ENCODE assay signal across 12 cellular contexts in the genomic region with DNA sequence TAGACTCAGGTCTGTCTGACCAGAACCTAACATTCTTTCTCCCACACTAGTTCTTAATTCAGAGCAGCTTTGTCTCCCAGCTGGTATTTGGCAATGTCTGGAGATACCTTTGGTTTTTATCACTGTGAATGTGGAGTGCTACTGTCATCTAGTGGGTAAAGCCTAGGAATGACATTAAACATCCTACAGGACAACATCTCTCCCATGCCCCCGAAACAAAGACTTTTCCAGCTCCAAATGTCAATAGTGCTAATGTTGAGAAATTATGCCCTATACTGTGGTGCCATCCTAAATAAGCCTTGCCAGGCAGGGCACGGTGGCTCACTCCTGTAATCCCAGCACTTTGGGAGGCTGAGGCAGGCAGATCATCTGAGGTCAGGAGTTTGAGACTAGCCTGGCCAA. TPM values are rescaled to one million over a fixed set of nuclear protein-coding genes. Genes with fewer than 3 reads are reported as not detected.
DNase-seq lines count a peak whose midpoint lies in the region; ATAC-seq and TF ChIP-seq lines count a peak whose summit lies in the region.
"Had no signal": no experiment of that assay in that cellular context is flagged by ENCODE, and none has a peak within 500 bp of the region (broad histone marks: within the 10 kb centered on the region; RNA-seq: fewer than 3 reads in every experiment).

No MANE protein-coding gene starts in this region.

- no peak overlapping the region for H2AFZ ChIP-seq in IMR-90 (replicated peaks; ENCODE audit: low read length, poor library complexity)

- H3K4ac ChIP-seq in IMR-90 (ENCODE audit: low read depth, low read length): no peak overlapping the region

- CTCF ChIA-PET in IMR-90 (lab: Yijun Ruan, JAX): interaction anchor here (0.6 to 1.1 kb wide), 6 partner anchors 10 to 161 kb away, joined by 3 to 4 read pairs (median 3); no protein-coding TSS in a partner anchor

- POLR2A ChIA-PET in IMR-90 (lab: Charles Lee; ENCODE audit: unreplicated experiment): no interaction called here

- H4K20me1 ChIP-seq in IMR-90 (ENCODE audit: insufficient read depth, low read length): no peaks in the 10 kb centered on the region

- peak overlapping the region in 1 of 5 experiments; percentile 49 for H3K4me3 Mint-ChIP-seq in brain
- H3K4me3 Mint-ChIP-seq: naive B cell; stimulated activated effector memory CD8-positive, alpha-beta T cell treated with anti-CD3 and anti-CD28 coated beads, Interleukin-12 subunit alpha, Interleukin-12 subunit beta, amount 100 ng/mL, for 72 hours had no signal

- no peak overlapping the region for H2AK9ac ChIP-seq in IMR-90 (replicated peaks; ENCODE audit: low read depth, low read length, poor library complexity)

- no peak overlapping the region for H3K4me3 ChIP-seq in IMR-90 (ENCODE audit: insufficient read depth, low read depth, low read length)
- H3K4me3 ChIP-seq in lower lobe of right lung: no peak overlapping the region

- peaks cover 6 to 14% of the 10 kb centered on the region in 2 experiments for H3K79me1 ChIP-seq in IMR-90 (ENCODE audit: low read depth in 1 of 2, low read length in 2 of 2)

- ATAC-seq in IMR-90 (ENCODE audit: low read depth): no peak
- ATAC-seq in lower lobe of right lung: no peak
- no peak for ATAC-seq in HG03108 (IDR thresholded peaks at IDR 0.05; ENCODE audit: unreplicated experiment)
- ATAC-seq in GM18505 (IDR thresholded peaks at IDR 0.05; ENCODE audit: unreplicated experiment): no peak
- ATAC-seq in HG03196 (IDR thresholded peaks at IDR 0.05; ENCODE audit: unreplicated experiment): no peak
- no peak for ATAC-seq in GM21360 (IDR thresholded peaks at IDR 0.05; ENCODE audit: unreplicated experiment)
- ATAC-seq: stimulated activated effector memory CD8-positive, alpha-beta T cell treated with anti-CD3 and anti-CD28 coated beads, Interleukin-12 subunit alpha, Interleukin-12 subunit beta, amount 100 ng/mL, for 72 hours had no signal

- H2BK20ac ChIP-seq in IMR-90 (ENCODE audit: low read depth, low read length): no peak overlapping the region

- H3K9me1 ChIP-seq in IMR-90 (ENCODE audit: insufficient read depth, low read length): peaks cover 6% of the 10 kb centered on the region; the same call in 1 of the 2 replicates

- no peak overlapping the region for H3K9ac ChIP-seq in IMR-90 (ENCODE audit: low read depth, low read length)

- no TSS peak for BruUV-seq in IMR-90 (replicated peaks; lab: Mats Ljungman, UMichigan)

- peaks cover 16% of the 10 kb centered on the region for H3K4me1 Mint-ChIP-seq in brain

- H3K18ac ChIP-seq in IMR-90 (ENCODE audit: low read depth, low read length): no peak overlapping the region

- 0 out of 2 replicates have a peak, but pooled peaks cover 4% of the 10 kb centered on the region for H3K4me1 ChIP-seq in IMR-90 (ENCODE audit: control insufficient read depth, insufficient read depth, low read length)
- peaks cover 12% of the 10 kb centered on the region for H3K4me1 ChIP-seq in lower lobe of right lung

- intact Hi-C loops in IMR-90 (cut with micrococcal nuclease) (loop anchor here (1.0 kb wide), 2 partner anchors 83 to 254 kb away; no protein-coding TSS in a partner anchor), lower lobe of right lung (cut with DNase I) (no loop called here)

- no peaks in the 10 kb centered on the region for H3K36me3 Mint-ChIP-seq in brain
- H3K36me3 Mint-ChIP-seq: naive B cell had no signal

- H2AK5ac ChIP-seq in IMR-90 (ENCODE audit: low read depth, low read length): no peak overlapping the region

- H3K27ac Mint-ChIP-seq in brain: peak overlapping the region in 1 of 5 experiments; percentile 33
- H3K27ac Mint-ChIP-seq: naive B cell; stimulated activated effector memory CD8-positive, alpha-beta T cell treated with anti-CD3 and anti-CD28 coated beads, Interleukin-12 subunit alpha, Interleukin-12 subunit beta, amount 100 ng/mL, for 72 hours had no signal

- H2BK15ac ChIP-seq in IMR-90 (ENCODE audit: low read depth, low read length): no peak overlapping the region

- H3K14ac ChIP-seq in IMR-90 (replicated peaks; ENCODE audit: low read depth, low read length): no peak overlapping the region

- 50% methylated on average over 1 of the region's 2 CpGs; no CpG with 5 or more reads in 1 of the 2 experiments for WGBS in IMR-90 (ENCODE audit: extremely low coverage in 2 of 2, insufficient read length in 1 of 2), 2 experiments

- no peak overlapping the region for H2BK5ac ChIP-seq in IMR-90 (ENCODE audit: low read depth, low read length, poor library complexity, severe bottlenecking)

- H2BK120ac ChIP-seq in IMR-90 (ENCODE audit: low read depth, low read length): no peak overlapping the region

- TF ChIP-seq POLR2A in IMR-90 (IDR thresholded peaks at IDR 0.05; ENCODE audit: low read depth, low read length) (no peak), GM18505 (IDR thresholded peaks at IDR 0.05; ENCODE audit: borderline replicate concordance, extremely low read depth, insufficient read depth, insufficient read length) (no peak)

- dilution Hi-C loops in IMR-90 (cut with HindIII; ENCODE audit: low sequenced_read_pairs, unreplicated experiment): no loop called here

- DNase-seq in Ammon's horn (ENCODE audit: low spot score) (peak; percentile 52), IMR-90 (peak; percentile 44), lower lobe of right lung (no peak)
- DNase-seq: activated CD4-positive, alpha-beta T cell treated with anti-CD3 and anti-CD28 coated beads for 4 hours; naive B cell; NCI-H1436 had no signal

- no peaks in the 10 kb centered on the region for H3K36me3 ChIP-seq in IMR-90 (ENCODE audit: control insufficient read depth, insufficient read depth, low read length)
- H3K36me3 ChIP-seq in lower lobe of right lung: no peaks in the 10 kb centered on the region

- no peak overlapping the region for H3K23ac ChIP-seq in IMR-90 (ENCODE audit: low read depth, low read length)

- no peaks in the 10 kb centered on the region for H3K9me3 Mint-ChIP-seq in brain
- H3K9me3 Mint-ChIP-seq: naive B cell; stimulated activated effector memory CD8-positive, alpha-beta T cell treated with anti-CD3 and anti-CD28 coated beads, Interleukin-12 subunit alpha, Interleukin-12 subunit beta, amount 100 ng/mL, for 72 hours had no signal

- H3K9me3 ChIP-seq in IMR-90 (ENCODE audit: control insufficient read depth, insufficient read depth, low read length) (no peaks in the 10 kb centered on the region), lower lobe of right lung (no peaks in the 10 kb centered on the region)

- H3K4me2 ChIP-seq in IMR-90 (ENCODE audit: low read depth, low read length): no peak overlapping the region

- H3K27me3 ChIP-seq in IMR-90 (ENCODE audit: control insufficient read depth, insufficient read depth, low read length) (peaks cover 16% of the 10 kb centered on the region), lower lobe of right lung (ENCODE audit: low read depth) (no peaks in the 10 kb centered on the region)

- H3K56ac ChIP-seq in IMR-90 (ENCODE audit: extremely low read depth, insufficient read depth, low read length): no peak overlapping the region

- no peak overlapping the region for H4K5ac ChIP-seq in IMR-90 (ENCODE audit: low read depth, low read length)

- TF ChIP-seq RAD21 in IMR-90 (IDR thresholded peaks at IDR 0.05; ENCODE audit: low read length): peak; percentile 61

- TF ChIP-seq CTCF in IMR-90 (conservative IDR thresholded peaks at IDR 0.05; ENCODE audit: low read depth, low read length) (peak; percentile 57), brain (conservative IDR thresholded peaks at IDR 0.05) (peak; percentile 39 to 41), lower lobe of right lung (IDR thresholded peaks at IDR 0.05) (peak; percentile 18)

- H4K8ac ChIP-seq in IMR-90 (ENCODE audit: low read depth in 2 of 2, low read length in 2 of 2): no peak overlapping the region

- H4K91ac ChIP-seq in IMR-90 (ENCODE audit: insufficient read depth, low read depth, low read length): no peak overlapping the region

- peaks cover 12% of the 10 kb centered on the region for H3K27me3 Mint-ChIP-seq in brain

- H3K27ac ChIP-seq in IMR-90 (ENCODE audit: insufficient read depth, low read length) (no peak overlapping the region), lower lobe of right lung (no peak overlapping the region)

- in situ Hi-C loops in IMR-90 (cut with MboI; ENCODE audit: low sequenced_read_pairs): loop anchor here (10.0 kb wide), 2 partner anchors 143 to 257 kb away; a partner anchor contains a TSS

TF ChIP-seq in IMR-90, 13 proteins besides CTCF, POLR2A, EP300 and RAD21 (continues in another document):
- TF ChIP-seq, protein P1, sequence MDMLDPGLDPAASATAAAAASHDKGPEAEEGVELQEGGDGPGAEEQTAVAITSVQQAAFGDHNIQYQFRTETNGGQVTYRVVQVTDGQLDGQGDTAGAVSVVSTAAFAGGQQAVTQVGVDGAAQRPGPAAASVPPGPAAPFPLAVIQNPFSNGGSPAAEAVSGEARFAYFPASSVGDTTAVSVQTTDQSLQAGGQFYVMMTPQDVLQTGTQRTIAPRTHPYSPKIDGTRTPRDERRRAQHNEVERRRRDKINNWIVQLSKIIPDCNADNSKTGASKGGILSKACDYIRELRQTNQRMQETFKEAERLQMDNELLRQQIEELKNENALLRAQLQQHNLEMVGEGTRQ (IDR thresholded peaks at IDR 0.05; ENCODE audit: low read depth, low read length): no peak
- no peak for TF ChIP-seq BHLHE40 (IDR thresholded peaks at IDR 0.05; ENCODE audit: low read depth, low read length)
- TF ChIP-seq FOS (IDR thresholded peaks at IDR 0.05; ENCODE audit: low read depth, low read length): no peak
- no peak for TF ChIP-seq MAZ (IDR thresholded peaks at IDR 0.05; ENCODE audit: borderline replicate concordance, low read depth, low read length)
- TF ChIP-seq RFX5 (IDR thresholded peaks at IDR 0.05; ENCODE audit: low read depth, low read length): no peak

RNA-seq across cellular contexts. Expression of a gene that starts 4.2 kb away (rescaled TPM):
- total RNA-seq in IMR-90 (2012; rRNA removed) (8.2 and 11.9 TPM in 2 replicates), lower lobe of right lung (9.6 TPM)
- polyA plus RNA-seq in IMR-90 (2012; rRNA removed) (18.1 and 18.8 TPM in 2 replicates), brain (ENCODE audit: insufficient read depth, low read depth, low replicate concordance) (8.4 TPM)
- 8.8 and 17.5 TPM in 2 replicates for polyA plus RNA-seq in IMR-90 (2012; cell fraction: cytosol; rRNA removed)
- polyA plus RNA-seq in IMR-90 (2012; cell fraction: nucleus; rRNA removed; ENCODE audit: low replicate concordance): 17.9 and 18.6 TPM in 2 replicates

RNA-seq across cellular contexts. Expression of a gene that starts 50.4 kb away (rescaled TPM):
- total RNA-seq in IMR-90 (2012; rRNA removed): 88.3 and 101 TPM in 2 replicates
- 132 TPM in 2 replicates for polyA plus RNA-seq in IMR-90 (2012; rRNA removed)
- 80.8 and 87.4 TPM in 2 replicates for polyA plus RNA-seq in IMR-90 (2012; cell fraction: cytosol; rRNA removed)
- polyA plus RNA-seq in IMR-90 (2012; cell fraction: nucleus; rRNA removed; ENCODE audit: low replicate concordance): 53.6 and 92.5 TPM in 2 replicates
- 104 TPM for polyA plus RNA-seq in brain (ENCODE audit: insufficient read depth, low read depth, low replicate concordance)
- 133 TPM for total RNA-seq in lower lobe of right lung
